ENCODE assay signal across 20 cellular contexts in genomic region chr15:80953953-80954778, GRCh38. TPM values are rescaled to one million over a fixed set of nuclear protein-coding genes. Genes with fewer than 3 reads are reported as not detected.
DNase-seq lines count a peak whose midpoint lies in the region; ATAC-seq, FAIRE-seq and TF ChIP-seq lines count a peak whose summit lies in the region.
"Had no signal": no experiment of that assay in that cellular context is flagged by ENCODE, and none has a peak within 500 bp of the region (broad histone marks: within the 10 kb centered on the region; RNA-seq: fewer than 3 reads in every experiment).

No MANE protein-coding gene starts in this region.

- H3K4me2 ChIP-seq in mammary epithelial cell (ENCODE audit: insufficient read depth, low read depth, low read length) (no peak overlapping the region), PC-3 (ENCODE audit: low read length) (peak overlapping the region; percentile 66)

- BruUV-seq in MCF 10A (replicated peaks; lab: Mats Ljungman, UMichigan) (no TSS peak), mammary epithelial cell (replicated peaks; lab: Mats Ljungman, UMichigan) (no TSS peak), PC-3 (replicated peaks; lab: Mats Ljungman, UMichigan) (no TSS peak)

- H3K9ac ChIP-seq in mammary epithelial cell (ENCODE audit: insufficient read depth, low read length) (no peak overlapping the region), PC-3 (ENCODE audit: low read length) (peak overlapping the region; percentile 31; the same call in 1 of the 2 replicates)

- TF ChIP-seq CTCF in MCF 10A (IDR thresholded peaks at IDR 0.05; ENCODE audit: unreplicated experiment): no peak
- TF ChIP-seq CTCF in mammary epithelial cell (conservative IDR thresholded peaks at IDR 0.05 in 1 of 2, IDR thresholded peaks at IDR 0.05 in 1 of 2; ENCODE audit: extremely low read depth in 1 of 2, insufficient read depth in 1 of 2, low read depth in 1 of 2, low read length in 2 of 2): no peak
- TF ChIP-seq CTCF in PC-3 (conservative IDR thresholded peaks at IDR 0.05; ENCODE audit: low read depth, low read length): 0 out of 2 replicates have a peak, but pooled peaks have one; percentile 12
- no peak for TF ChIP-seq CTCF in upper lobe of right lung (IDR thresholded peaks at IDR 0.05)

- dilution Hi-C loops in mammary epithelial cell (cut with HindIII; ENCODE audit: low sequenced_read_pairs): no loop called here

- H3K27me3 ChIP-seq in mammary epithelial cell (ENCODE audit: insufficient read depth, low read length) (no peaks in the 10 kb centered on the region), PC-3 (ENCODE audit: low read length) (no peaks in the 10 kb centered on the region), upper lobe of right lung (no peaks in the 10 kb centered on the region)
- H3K27me3 ChIP-seq: left lung, thyroid gland had no signal

- intact Hi-C loops in MCF 10A (cut with micrococcal nuclease) (loop anchor here (10.0 kb wide), 1 partner anchor 109 kb away; no protein-coding TSS in a partner anchor), mammary epithelial cell (cut with micrococcal nuclease) (no loop called here), PC-3 (cut with micrococcal nuclease) (loop anchor here (10.0 kb wide), 1 partner anchor 99 kb away; no protein-coding TSS in a partner anchor), upper lobe of right lung (cut with DNase I) (no loop called here), left cardiac atrium (cut with DNase I) (loop anchor here in 1 of 2 donors (10.0 kb wide), 1 partner anchor 399 kb away; no protein-coding TSS in a partner anchor)

- DNase-seq in MCF 10A (ENCODE audit: unreplicated experiment) (peak; percentile 96), mammary epithelial cell (no peak), PC-3 (peak; percentile 89), iPS-NIHi7 (ENCODE audit: extremely low spot score) (peak; percentile 66), upper lobe of right lung (no peak), NK-92 (lab: John Stamatoyannopoulos, UW; ENCODE audit: unreplicated experiment) (no peak), left cardiac atrium (no peak), HTR-8/SVneo (ENCODE audit: insufficient read length, low spot score) (no peak)
- DNase-seq: activated CD4-positive, alpha-beta T cell treated with anti-CD3 and anti-CD28 coated beads, Interleukin-2, amount 50 U/mL, for 48 hours; COR-L47; left lung; natural killer cell; NCI-H2171; right cardiac atrium; stimulated activated CD4-positive, alpha-beta T cell treated with anti-CD3 and anti-CD28 coated beads, Interleukin-2, amount 100 ng/mL, for 48 hours; stimulated activated CD8-positive, alpha-beta memory T cell treated with anti-CD3 and anti-CD28 coated beads, Interleukin-4, amount 100 ng/mL, for 48 hours; thyroid gland had no signal

- FAIRE-seq in HTR-8/SVneo (lab: Jason Lieb, UNC): no peak
- FAIRE-seq: TTC549 had no signal

- CTCF ChIA-PET in MCF 10A (lab: Yijun Ruan, JAX): interaction anchor here (0.6 to 1.9 kb wide), 7 partner anchors 12 to 312 kb away, joined by 3 to 8 read pairs (median 4); partner anchors contain the start of gene CEMIP
- CTCF ChIA-PET in mammary epithelial cell (lab: Charles Lee; ENCODE audit: low non-redundant PET): no interaction called here
- CTCF ChIA-PET in PC-3 (lab: Charles Lee): no interaction called here

- ATAC-seq in PC-3 (peak; percentile 37), upper lobe of right lung (peak; percentile 25), left cardiac atrium (no peak)
- ATAC-seq: left lung, natural killer cell had no signal

- H3K36me3 ChIP-seq in mammary epithelial cell (ENCODE audit: insufficient read depth, low read length): no peaks in the 10 kb centered on the region
- H3K36me3 ChIP-seq in PC-3 (ENCODE audit: low read depth, low read length): peaks cover 10% of the 10 kb centered on the region; the same call in 1 of the 2 replicates
- H3K36me3 ChIP-seq in upper lobe of right lung: peaks cover 26% of the 10 kb centered on the region

- H3K4me3 ChIP-seq in mammary epithelial cell (replicated peaks in 1 of 3; ENCODE audit: insufficient read depth in 1 of 3, low read depth in 2 of 3, low read length in 3 of 3) (no peak overlapping the region), PC-3 (ENCODE audit: low read length) (no peak overlapping the region), upper lobe of right lung (no peak overlapping the region)
- H3K4me3 ChIP-seq: left lung, SK-N-MC, thyroid gland had no signal

- H3K27ac ChIP-seq in mammary epithelial cell (ENCODE audit: insufficient read depth, low read depth, low read length): no peak overlapping the region
- H3K27ac ChIP-seq in PC-3 (ENCODE audit: low read length): peak overlapping the region; percentile 80
- H3K27ac ChIP-seq in upper lobe of right lung: no peak overlapping the region
- H3K27ac ChIP-seq: left lung, SK-N-MC, thyroid gland had no signal

- peaks cover 19% of the 10 kb centered on the region for H3K4me1 ChIP-seq in mammary epithelial cell (ENCODE audit: insufficient read depth, low read length)
- peaks cover 33% of the 10 kb centered on the region for H3K4me1 ChIP-seq in PC-3 (ENCODE audit: insufficient read depth, low read length)
- no peaks in the 10 kb centered on the region for H3K4me1 ChIP-seq in upper lobe of right lung

- in situ Hi-C loops in mammary epithelial cell (cut with MboI; ENCODE audit: low sequenced_read_pairs in 2 of 2): loop anchor here (10.0 to 25.0 kb wide), 2 partner anchors 169 to 492 kb away; no protein-coding TSS in a partner anchor

- peaks cover 18% of the 10 kb centered on the region for H3K36me3 Mint-ChIP-seq in MCF 10A (ENCODE audit: insufficient read depth, unreplicated experiment)
- H3K36me3 Mint-ChIP-seq: natural killer cell had no signal

- H3K27me3 Mint-ChIP-seq in MCF 10A (ENCODE audit: insufficient read depth, unreplicated experiment): no peaks in the 10 kb centered on the region

- H3K79me2 ChIP-seq in mammary epithelial cell (ENCODE audit: insufficient read depth, low read length): no peaks in the 10 kb centered on the region
- H3K79me2 ChIP-seq in PC-3 (ENCODE audit: low read length): no peaks in the 10 kb centered on the region

- H3K4me1 Mint-ChIP-seq in MCF 10A (ENCODE audit: insufficient read depth, unreplicated experiment): peaks cover 44% of the 10 kb centered on the region

- H3K4me3 Mint-ChIP-seq in MCF 10A (ENCODE audit: unreplicated experiment): peak overlapping the region; percentile 25
- H3K4me3 Mint-ChIP-seq: activated T-helper 1 cell treated with anti-CD3 and anti-CD28 coated beads, Interleukin-12 subunit alpha, Interleukin-12 subunit beta, Interleukin-2, Interleukin-4 antibody, amounts not matched to agents 30 ng/mL and 10 ng/mL and 1 ng/mL, durations not matched to agents 14 hours and 24 hours and 36 hours; natural killer cell had no signal

- H3F3A ChIP-seq in PC-3 (ENCODE audit: low read length, unreplicated experiment): peaks cover 2% of the 10 kb centered on the region

- no peaks in the 10 kb centered on the region for H3K9me2 ChIP-seq in PC-3 (replicated peaks; ENCODE audit: low read length)

- H4K20me1 ChIP-seq in mammary epithelial cell (ENCODE audit: insufficient read depth, low read length) (no peaks in the 10 kb centered on the region), PC-3 (ENCODE audit: low read length) (no peaks in the 10 kb centered on the region)

- no peaks in the 10 kb centered on the region for H3K9me3 ChIP-seq in mammary epithelial cell (replicated peaks; ENCODE audit: insufficient read depth, low read length)
- no peaks in the 10 kb centered on the region for H3K9me3 ChIP-seq in PC-3 (ENCODE audit: low read length)
- no peaks in the 10 kb centered on the region for H3K9me3 ChIP-seq in upper lobe of right lung
- H3K9me3 ChIP-seq: left lung, thyroid gland had no signal

- H2AFZ ChIP-seq in mammary epithelial cell (ENCODE audit: low read depth, low read length) (no peak overlapping the region), PC-3 (ENCODE audit: low read length) (no peak overlapping the region)

- no peaks in the 10 kb centered on the region for H3K9me3 Mint-ChIP-seq in MCF 10A (ENCODE audit: unreplicated experiment)
- H3K9me3 Mint-ChIP-seq: activated T-helper 1 cell treated with anti-CD3 and anti-CD28 coated beads, Interleukin-12 subunit alpha, Interleukin-12 subunit beta, Interleukin-2, Interleukin-4 antibody, amounts not matched to agents 30 ng/mL and 10 ng/mL and 1 ng/mL, durations not matched to agents 14 hours and 24 hours and 36 hours; natural killer cell had no signal

- peak overlapping the region; percentile 81 for H3K27ac Mint-ChIP-seq in MCF 10A (ENCODE audit: low read depth, unreplicated experiment)
- H3K27ac Mint-ChIP-seq: activated T-helper 1 cell treated with anti-CD3 and anti-CD28 coated beads, Interleukin-12 subunit alpha, Interleukin-12 subunit beta, Interleukin-2, Interleukin-4 antibody, amounts not matched to agents 30 ng/mL and 10 ng/mL and 1 ng/mL, durations not matched to agents 14 hours and 24 hours and 36 hours; natural killer cell had no signal

- POLR2A ChIA-PET in MCF 10A (lab: Yijun Ruan, JAX) (interaction anchor here (0.8 kb wide), 2 partner anchors 35 to 37 kb away, joined by 3 to 5 read pairs; partner anchors contain the start of gene MESD), PC-3 (lab: Charles Lee; ENCODE audit: unreplicated experiment) (no interaction called here)

- 100% methylated on average over 6 of the region's 9 CpGs for WGBS in mammary epithelial cell (ENCODE audit: low coverage, missing lambda C conversion rate)

RNA-seq across cellular contexts. Expression of gene MESD, which starts 35.5 kb away (rescaled TPM):
- total RNA-seq in MCF 10A (2022) (29.7 and 30.2 TPM in 2 replicates), mammary epithelial cell (10 to 100 TPM; 13.2 to 25.9 TPM), PC-3 (2014; rRNA removed) (21.1 and 21.2 TPM in 2 replicates), upper lobe of right lung (26.7 TPM), left cardiac atrium (10 to 100 TPM; 17.3 to 19.4 TPM)
- 15.7 TPM for polyA plus RNA-seq in mammary epithelial cell
- polyA minus RNA-seq in mammary epithelial cell: 26.1 TPM

RNA-seq across cellular contexts. Expression of gene TLNRD1, which starts 46.6 kb away (rescaled TPM):
- total RNA-seq in MCF 10A (2022) (17.1 and 18.3 TPM in 2 replicates), mammary epithelial cell (10 to 100 TPM; 16.8 to 18.1 TPM), PC-3 (2014; rRNA removed) (17.8 and 29.9 TPM in 2 replicates), upper lobe of right lung (27.8 TPM), left cardiac atrium (10 to 100 TPM in 1 of 2 donors, 1 to 10 TPM in 1; 9.2 to 19.5 TPM)
- 10.0 TPM for polyA plus RNA-seq in mammary epithelial cell
- 5.0 TPM for polyA minus RNA-seq in mammary epithelial cell

Comparison
In these comparisons a context has a peak if more than half of its experiments do, and no peak if none do; other contexts are left out.
1. DNase-seq: peak in MCF 10A (single experiment), PC-3 (single experiment) and iPS-NIHi7 (single experiment); none in mammary epithelial cell (single experiment), upper lobe of right lung (single experiment), NK-92 (single experiment), left cardiac atrium (single experiment) and HTR-8/SVneo (single experiment).
2. intact Hi-C loops: an anchor here in MCF 10A (10.0 kb wide) and PC-3 (10.0 kb wide); none called in mammary epithelial cell and upper lobe of right lung.
3. ATAC-seq: peak in PC-3 (single experiment) and upper lobe of right lung (single experiment); none in left cardiac atrium (0 of 2).